6 cellular contexts compared by ENCODE assay signal in the genomic region with DNA sequence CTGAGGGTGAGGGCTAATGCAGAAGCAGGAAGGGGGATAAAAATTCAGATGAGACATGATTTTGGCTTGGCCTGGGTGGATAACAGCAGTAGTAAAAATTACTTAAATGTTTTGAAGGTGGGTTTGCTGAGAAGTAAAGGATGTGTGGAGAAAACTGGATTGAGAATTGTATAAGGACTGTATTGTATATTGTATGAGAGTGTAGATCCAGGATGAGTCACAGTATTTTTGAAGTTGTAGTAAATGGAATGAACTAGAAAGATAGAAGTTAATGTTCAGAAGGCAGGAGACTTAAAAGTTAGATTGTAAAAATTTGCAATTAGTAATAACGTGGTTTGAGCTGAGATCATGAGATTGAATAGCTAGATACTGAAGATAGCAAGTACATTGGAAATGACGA. TPM values are rescaled to one million over a fixed set of nuclear protein-coding genes. Genes with fewer than 3 reads are reported as not detected.
"Had no signal": no experiment of that assay in that cellular context is flagged by ENCODE, and none has a peak within 500 bp of the region (broad histone marks: within the 10 kb centered on the region; RNA-seq: fewer than 3 reads in every experiment).

No MANE protein-coding gene starts in this region.

RNA-seq across cellular contexts. Expression of gene NUTM2E, which starts 10.2 kb away (rescaled TPM):
- total RNA-seq: activated naive CD4-positive, alpha-beta T cell treated with anti-CD3 and anti-CD28 coated beads, Interleukin-2, amount 50 U/mL, for 72 hours; activated naive CD8-positive, alpha-beta T cell treated with anti-CD3 and anti-CD28 coated beads for 36 hours; activated T-cell treated with anti-CD3 and anti-CD28 coated beads, Interleukin-2, amount 50 U/mL, for 72 hours; activated T-helper 1 cell treated with anti-CD3 and anti-CD28 coated beads, Interleukin-12 subunit alpha, Interleukin-12 subunit beta, Interleukin-2, Interleukin-4 antibody, amounts not matched to agents 30 ng/mL and 10 ng/mL and 1 ng/mL, durations not matched to agents 14 hours and 24 hours and 36 hours; aorta; cardiac septum had no signal
- polyA plus RNA-seq: aorta had no signal
